Comparison of ENCODE assay signal across 12 cellular contexts in genomic region chr10:132541129-132541528, GRCh38. TPM values are rescaled to one million over a fixed set of nuclear protein-coding genes. Genes with fewer than 3 reads are reported as not detected.
DNase-seq lines count a peak whose midpoint lies in the region; ATAC-seq, FAIRE-seq and TF ChIP-seq lines count a peak whose summit lies in the region.
"Had no signal": no experiment of that assay in that cellular context is flagged by ENCODE, and none has a peak within 500 bp of the region (broad histone marks: within the 10 kb centered on the region; RNA-seq: fewer than 3 reads in every experiment).

No MANE protein-coding gene starts in this region.

- H3K4me1 ChIP-seq in BLaER1 = peaks cover 85% of the 10 kb centered on the region
- peaks cover 14% of the 10 kb centered on the region; the same call in 1 of the 2 replicates for H3K4me1 ChIP-seq in GM23338 (ENCODE audit: insufficient read depth)
- peaks cover 44% of the 10 kb centered on the region for H3K4me1 ChIP-seq in astrocyte (ENCODE audit: insufficient read depth, low read length)
- H3K4me1 ChIP-seq in small intestine (ENCODE audit: control insufficient read depth in 2 of 2, insufficient read depth in 1 of 2, low read depth in 1 of 2, low read length in 1 of 2) = peaks cover 0 to 8% of the 10 kb centered on the region in 2 donors

- WGBS in small intestine, 3 donors = 81 to 87% (median 83%) methylated on average over 11 of the region's 11 CpGs

- no peaks in the 10 kb centered on the region for H3K9me2 ChIP-seq in GM23338 (ENCODE audit: insufficient read depth)

- ATAC-seq in GM23338 = no peak

- H3K4me1 Mint-ChIP-seq in GM23338 (peaks cover 48% of the 10 kb centered on the region), astrocyte (ENCODE audit: low read depth, unreplicated experiment) (peaks cover 44% of the 10 kb centered on the region), nephron progenitor cell (peaks cover 58% of the 10 kb centered on the region)

- H3K36me3 ChIP-seq in BLaER1 (peaks cover 12% of the 10 kb centered on the region; the same call in 1 of the 2 replicates), GM23338 (ENCODE audit: insufficient read depth) (no peaks in the 10 kb centered on the region), astrocyte (ENCODE audit: insufficient read depth, low read length) (no peaks in the 10 kb centered on the region), small intestine (ENCODE audit: control insufficient read depth in 2 of 2, insufficient read depth in 2 of 2, low read length in 2 of 2) (no peaks in the 10 kb centered on the region)
- H3K36me3 ChIP-seq: cardiac muscle cell had no signal

- no peak for FAIRE-seq in astrocyte (lab: Jason Lieb, UNC)
- FAIRE-seq in small intestine (lab: Jason Lieb, UNC) = no peak

- H3K27ac ChIP-seq in BLaER1 = peak overlapping the region; percentile 46
- no peak overlapping the region for H3K27ac ChIP-seq in GM23338 (ENCODE audit: low read depth)
- H3K27ac ChIP-seq in astrocyte (ENCODE audit: low read depth, low read length) = no peak overlapping the region
- no peak overlapping the region for H3K27ac ChIP-seq in small intestine (ENCODE audit: low read depth in 1 of 2, low read length in 1 of 2)
- H3K27ac ChIP-seq: cardiac muscle cell had no signal

- H3K79me2 ChIP-seq in GM23338 (replicated peaks; ENCODE audit: insufficient read depth) = peaks cover 63% of the 10 kb centered on the region
- H3K79me2 ChIP-seq in astrocyte (ENCODE audit: insufficient read depth, low read length) = peaks cover 83% of the 10 kb centered on the region

- no peaks in the 10 kb centered on the region for H3F3A ChIP-seq in GM23338 (replicated peaks; ENCODE audit: low read depth)

- H2AFZ ChIP-seq in GM23338 (no peak overlapping the region), astrocyte (ENCODE audit: low read depth, low read length) (no peak overlapping the region)

- H3K27me3 Mint-ChIP-seq in GM23338 (ENCODE audit: insufficient read depth, low read depth, poor library complexity) (peaks cover 26% of the 10 kb centered on the region), astrocyte (ENCODE audit: low read depth, unreplicated experiment) (no peaks in the 10 kb centered on the region), nephron progenitor cell (ENCODE audit: low read depth, poor library complexity) (peaks cover 6% of the 10 kb centered on the region)

- H3K9me3 Mint-ChIP-seq in GM23338 (no peaks in the 10 kb centered on the region), astrocyte (ENCODE audit: unreplicated experiment) (no peaks in the 10 kb centered on the region), nephron progenitor cell (no peaks in the 10 kb centered on the region)

- H3K4me3 ChIP-seq in BLaER1 (peak overlapping the region; percentile 36; the same call in 1 of the 2 replicates), GM23338 (no peak overlapping the region), astrocyte (ENCODE audit: insufficient read depth, low read depth, low read length) (no peak overlapping the region), small intestine (ENCODE audit: low read depth in 1 of 2, low read length in 2 of 2) (no peak overlapping the region)
- H3K4me3 ChIP-seq: cardiac muscle cell had no signal

- TF ChIP-seq CTCF in GM23338 (conservative IDR thresholded peaks at IDR 0.05; ENCODE audit: low read depth in 2 of 2) = no peak
- TF ChIP-seq CTCF in astrocyte (IDR thresholded peaks at IDR 0.05; ENCODE audit: insufficient read depth, low read depth, low read length) = no peak
- TF ChIP-seq CTCF in nephron progenitor cell (IDR thresholded peaks at IDR 0.05) = no peak

- H3K36me3 Mint-ChIP-seq in GM23338 (ENCODE audit: low read depth) (no peaks in the 10 kb centered on the region), astrocyte (ENCODE audit: low read depth, unreplicated experiment) (peaks cover 6% of the 10 kb centered on the region), nephron progenitor cell (ENCODE audit: low read depth) (no peaks in the 10 kb centered on the region)

- H3K9me3 ChIP-seq in BLaER1 = no peaks in the 10 kb centered on the region
- H3K9me3 ChIP-seq in astrocyte (ENCODE audit: insufficient read depth, low read depth, low read length) = no peaks in the 10 kb centered on the region
- H3K9me3 ChIP-seq in small intestine (ENCODE audit: control insufficient read depth, low read depth) = no peaks in the 10 kb centered on the region

- H3K4me2 ChIP-seq in BLaER1 (peak overlapping the region; percentile 100), GM23338 (no peak overlapping the region), astrocyte (ENCODE audit: low read length) (peak overlapping the region; percentile 92)

- H3K27ac Mint-ChIP-seq in GM23338 (peak overlapping the region; percentile 58; the same call in 1 of the 2 replicates), astrocyte (ENCODE audit: unreplicated experiment) (peak overlapping the region; percentile 73), nephron progenitor cell (no peak overlapping the region)

- DNase-seq in GM23338 (ENCODE audit: low spot score) (no peak), astrocyte (ENCODE audit: low read depth) (no peak), nephron progenitor cell (no peak), NCI-H187 (lab: John Stamatoyannopoulos, UW) (no peak), NAMALWA (ENCODE audit: low spot score) (no peak), small intestine (no peak)
- DNase-seq: hypothalamus; NCI-H774; SIG-M5; stimulated activated naive CD4-positive, alpha-beta T cell treated with Interleukin-2 at 50 U/mL for 16 hours had no signal

- H4K20me1 ChIP-seq in BLaER1 (peaks cover 82% of the 10 kb centered on the region), GM23338 (replicated peaks; ENCODE audit: insufficient read depth) (peaks cover 22% of the 10 kb centered on the region), astrocyte (ENCODE audit: insufficient read depth, low read length) (peaks cover 80% of the 10 kb centered on the region)

- H3K27me3 ChIP-seq in BLaER1 (no peaks in the 10 kb centered on the region), GM23338 (ENCODE audit: insufficient read depth) (peaks cover 10% of the 10 kb centered on the region), astrocyte (ENCODE audit: insufficient read depth, low read length) (no peaks in the 10 kb centered on the region), small intestine (ENCODE audit: control insufficient read depth in 2 of 2, insufficient read depth in 2 of 2, low read length in 2 of 2) (no peaks in the 10 kb centered on the region)
- H3K27me3 ChIP-seq: cardiac muscle cell had no signal

- H3K9ac ChIP-seq in BLaER1 = peak overlapping the region; percentile 64
- H3K9ac ChIP-seq in astrocyte (ENCODE audit: low read length) = peak overlapping the region; percentile 83

- H3K4me3 Mint-ChIP-seq in GM23338 (0 out of 3 replicates have a peak overlapping the region, but pooled peaks have one; percentile 1), astrocyte (ENCODE audit: unreplicated experiment) (no peak overlapping the region), nephron progenitor cell (peak overlapping the region; percentile 70)

TF ChIP-seq in GM23338, 12 proteins besides CTCF, POLR2A, EP300 and RAD21 (continues in another document):
- no peak for TF ChIP-seq EZH2 (IDR thresholded peaks at IDR 0.05; ENCODE audit: low read depth, unreplicated experiment)
- TF ChIP-seq EZH2phosphoT487 (IDR thresholded peaks at IDR 0.05; ENCODE audit: unreplicated experiment) = no peak
- no peak for TF ChIP-seq NANOG (IDR thresholded peaks at IDR 0.05; ENCODE audit: borderline replicate concordance)
- no peak for TF ChIP-seq POLR2AphosphoS5 (IDR thresholded peaks at IDR 0.05; ENCODE audit: low read depth)
- TF ChIP-seq STAT1 (IDR thresholded peaks at IDR 0.05; ENCODE audit: unreplicated experiment) = no peak
- TF ChIP-seq, protein P1, sequence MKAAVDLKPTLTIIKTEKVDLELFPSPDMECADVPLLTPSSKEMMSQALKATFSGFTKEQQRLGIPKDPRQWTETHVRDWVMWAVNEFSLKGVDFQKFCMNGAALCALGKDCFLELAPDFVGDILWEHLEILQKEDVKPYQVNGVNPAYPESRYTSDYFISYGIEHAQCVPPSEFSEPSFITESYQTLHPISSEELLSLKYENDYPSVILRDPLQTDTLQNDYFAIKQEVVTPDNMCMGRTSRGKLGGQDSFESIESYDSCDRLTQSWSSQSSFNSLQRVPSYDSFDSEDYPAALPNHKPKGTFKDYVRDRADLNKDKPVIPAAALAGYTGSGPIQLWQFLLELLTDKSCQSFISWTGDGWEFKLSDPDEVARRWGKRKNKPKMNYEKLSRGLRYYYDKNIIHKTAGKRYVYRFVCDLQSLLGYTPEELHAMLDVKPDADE (IDR thresholded peaks at IDR 0.05) = no peak
- TF ChIP-seq ZNF331 (CRISPR knock-in tag; IDR thresholded peaks at IDR 0.05; ENCODE audit: low read depth) = no peak
- TF ChIP-seq, protein P2, sequence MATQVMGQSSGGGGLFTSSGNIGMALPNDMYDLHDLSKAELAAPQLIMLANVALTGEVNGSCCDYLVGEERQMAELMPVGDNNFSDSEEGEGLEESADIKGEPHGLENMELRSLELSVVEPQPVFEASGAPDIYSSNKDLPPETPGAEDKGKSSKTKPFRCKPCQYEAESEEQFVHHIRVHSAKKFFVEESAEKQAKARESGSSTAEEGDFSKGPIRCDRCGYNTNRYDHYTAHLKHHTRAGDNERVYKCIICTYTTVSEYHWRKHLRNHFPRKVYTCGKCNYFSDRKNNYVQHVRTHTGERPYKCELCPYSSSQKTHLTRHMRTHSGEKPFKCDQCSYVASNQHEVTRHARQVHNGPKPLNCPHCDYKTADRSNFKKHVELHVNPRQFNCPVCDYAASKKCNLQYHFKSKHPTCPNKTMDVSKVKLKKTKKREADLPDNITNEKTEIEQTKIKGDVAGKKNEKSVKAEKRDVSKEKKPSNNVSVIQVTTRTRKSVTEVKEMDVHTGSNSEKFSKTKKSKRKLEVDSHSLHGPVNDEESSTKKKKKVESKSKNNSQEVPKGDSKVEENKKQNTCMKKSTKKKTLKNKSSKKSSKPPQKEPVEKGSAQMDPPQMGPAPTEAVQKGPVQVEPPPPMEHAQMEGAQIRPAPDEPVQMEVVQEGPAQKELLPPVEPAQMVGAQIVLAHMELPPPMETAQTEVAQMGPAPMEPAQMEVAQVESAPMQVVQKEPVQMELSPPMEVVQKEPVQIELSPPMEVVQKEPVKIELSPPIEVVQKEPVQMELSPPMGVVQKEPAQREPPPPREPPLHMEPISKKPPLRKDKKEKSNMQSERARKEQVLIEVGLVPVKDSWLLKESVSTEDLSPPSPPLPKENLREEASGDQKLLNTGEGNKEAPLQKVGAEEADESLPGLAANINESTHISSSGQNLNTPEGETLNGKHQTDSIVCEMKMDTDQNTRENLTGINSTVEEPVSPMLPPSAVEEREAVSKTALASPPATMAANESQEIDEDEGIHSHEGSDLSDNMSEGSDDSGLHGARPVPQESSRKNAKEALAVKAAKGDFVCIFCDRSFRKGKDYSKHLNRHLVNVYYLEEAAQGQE (IDR thresholded peaks at IDR 0.05; ENCODE audit: unreplicated experiment) = no peak
- no peak for TF ChIP-seq ZNF114 (CRISPR knock-in tag; IDR thresholded peaks at IDR 0.05)
- TF ChIP-seq CREB1 (CRISPR knock-in tag; IDR thresholded peaks at IDR 0.05; ENCODE audit: low read depth) = no peak
- no peak for TF ChIP-seq JUNB (IDR thresholded peaks at IDR 0.05; ENCODE audit: unreplicated experiment)

RNA-seq across cellular contexts. Expression of gene INPP5A, which starts 3.5 kb away (rescaled TPM):
- 40.6 and 42.5 TPM in 2 replicates for total RNA-seq in GM23338 (2014; rRNA removed; shearing (Covaris generic))
- 5.6 and 5.9 TPM in 2 replicates for polyA plus RNA-seq in GM23338 (2016; fragmentation: Nextera tagmentation; extraction: Ambion mirVana)
- 29.2 and 39.1 TPM in 2 replicates for total RNA-seq in astrocyte
- 10 to 100 TPM; 22.4 to 25.0 (median 23.2) TPM for polyA plus RNA-seq in small intestine
